Comparison of ENCODE assay signal across 8 cellular contexts in genomic region chr19:45862271-45862563, GRCh38. TPM values are rescaled to one million over a fixed set of nuclear protein-coding genes. Genes with fewer than 3 reads are reported as not detected.
DNase-seq lines count a peak whose midpoint lies in the region; ATAC-seq and TF ChIP-seq lines count a peak whose summit lies in the region.

No MANE protein-coding gene starts in this region.

- peaks cover 19 to 42% (median 28%) of the 10 kb centered on the region in 4 donors for H3K4me1 Mint-ChIP-seq in CD4-positive, alpha-beta memory T cell

- H3K79me2 ChIP-seq in OCI-LY7 (ENCODE audit: insufficient read depth, low read depth, low read length), result peaks cover 38% of the 10 kb centered on the region

- TF ChIP-seq CTCF in OCI-LY7 (conservative IDR thresholded peaks at IDR 0.05; ENCODE audit: low read length) (0 out of 2 replicates have a peak, but pooled peaks have one; percentile 23), epithelial cell of esophagus (IDR thresholded peaks at IDR 0.05; ENCODE audit: insufficient read depth, low read depth, low read length, missing control alignments) (no peak)

- BruUV-seq in OCI-LY7 (replicated peaks; lab: Mats Ljungman, UMichigan), result no TSS peak

- H3K36me3 ChIP-seq in CD4-positive, alpha-beta memory T cell (ENCODE audit: insufficient read depth, low read length), result peaks cover 10% of the 10 kb centered on the region
- peaks cover 31% of the 10 kb centered on the region for H3K36me3 ChIP-seq in OCI-LY7 (ENCODE audit: insufficient read depth, low read length)
- peaks cover 20% of the 10 kb centered on the region for H3K36me3 ChIP-seq in neuron (ENCODE audit: insufficient read depth, low read length)

- peak overlapping the region; percentile 88 to 100 (median 97) for H3K4me3 Mint-ChIP-seq in CD4-positive, alpha-beta memory T cell

- peak overlapping the region; percentile 78 for H3K4me2 ChIP-seq in OCI-LY7 (ENCODE audit: low read length)

- peaks cover 9 to 18% of the 10 kb centered on the region in 2 donors for H3K36me3 Mint-ChIP-seq in CD4-positive, alpha-beta memory T cell

- peaks cover 23% of the 10 kb centered on the region for H3K4me1 ChIP-seq in CD4-positive, alpha-beta memory T cell (ENCODE audit: insufficient read depth, low read length)
- H3K4me1 ChIP-seq in OCI-LY7 (ENCODE audit: insufficient read depth, low read length, poor library complexity, severe bottlenecking) (peaks cover 20% of the 10 kb centered on the region), neuron (ENCODE audit: insufficient read depth, low read length) (peaks cover 5% of the 10 kb centered on the region)

- peaks cover 1 to 6% of the 10 kb centered on the region in 2 donors for H3K27me3 Mint-ChIP-seq in CD4-positive, alpha-beta memory T cell

- H3K27me3 ChIP-seq in CD4-positive, alpha-beta memory T cell (ENCODE audit: insufficient read depth, low read length), result no peaks in the 10 kb centered on the region
- H3K27me3 ChIP-seq in neuron (ENCODE audit: insufficient read depth, low read length), result peaks cover 27% of the 10 kb centered on the region

- peak overlapping the region; percentile 85 for H3K27ac ChIP-seq in CD4-positive, alpha-beta memory T cell (ENCODE audit: low read depth, low read length)
- peak overlapping the region; percentile 83 for H3K27ac ChIP-seq in OCI-LY7 (ENCODE audit: low read depth, low read length, poor library complexity, severe bottlenecking)

- H3K4me3 ChIP-seq in CD4-positive, alpha-beta memory T cell (ENCODE audit: low read length in 2 of 2), result peak overlapping the region; percentile 66 to 84
- H3K4me3 ChIP-seq in OCI-LY7 (ENCODE audit: low read depth, low read length, poor library complexity, severe bottlenecking) (peak overlapping the region; percentile 82), epithelial cell of esophagus (ENCODE audit: low read length) (peak overlapping the region; percentile 99), neuron (ENCODE audit: low read length) (peak overlapping the region; percentile 69)

- peak overlapping the region; percentile 47; the same call in 1 of the 2 replicates for H2AFZ ChIP-seq in OCI-LY7 (ENCODE audit: low read length)
- H2AFZ ChIP-seq in neuron (ENCODE audit: low read depth, low read length), result peak overlapping the region; percentile 38

- H3K9me2 ChIP-seq in OCI-LY7 (ENCODE audit: insufficient read depth, low read length), result no peaks in the 10 kb centered on the region

- H3K27ac Mint-ChIP-seq in CD4-positive, alpha-beta memory T cell, result peak overlapping the region; percentile 68 to 100 (median 97)

- DNase-seq in CD4-positive, alpha-beta memory T cell, result no peak
- DNase-seq in OCI-LY7 (ENCODE audit: low spot score) (no peak), epithelial cell of esophagus (ENCODE audit: low read depth) (no peak), A172 (ENCODE audit: low spot score) (no peak), activated gamma-delta T cell treated with Interleukin-2 at 50 U/mL for 16 hours (no peak), NCI-H187 (lab: John Stamatoyannopoulos, UW) (no peak)

- H3K9me3 Mint-ChIP-seq in CD4-positive, alpha-beta memory T cell, result peaks cover 0 to 6% (median 0%) of the 10 kb centered on the region in 8 donors

- intact Hi-C loops in CD4-positive, alpha-beta memory T cell (cut with micrococcal nuclease), result loop anchor here (2.0 kb wide), 4 partner anchors 65 to 155 kb away; partner anchors contain the start of genes DMWD and FBXO46
- intact Hi-C loops in OCI-LY7 (cut with micrococcal nuclease; ENCODE audit: unreplicated experiment), result no loop called here

- no peak for ATAC-seq in HG03469 (IDR thresholded peaks at IDR 0.05; ENCODE audit: unreplicated experiment)

- no peaks in the 10 kb centered on the region for H3K9me3 ChIP-seq in CD4-positive, alpha-beta memory T cell (ENCODE audit: control insufficient read depth in 1 of 2, low read length in 2 of 2)
- H3K9me3 ChIP-seq in OCI-LY7 (ENCODE audit: low read length) (no peaks in the 10 kb centered on the region), neuron (ENCODE audit: low read length) (no peaks in the 10 kb centered on the region)

- POLR2A ChIA-PET in CD4-positive, alpha-beta memory T cell (lab: Charles Lee; ENCODE audit: partially characterized antibody), result interaction anchor here (0.7 to 3.7 kb wide), 6 partner anchors 12 to 684 kb away, joined by 3 to 47 read pairs (median 12); partner anchors contain the start of genes BLOC1S3, IRF2BP1, MYPOP and SIX5
- POLR2A ChIA-PET in OCI-LY7 (lab: Charles Lee), result no interaction called here

- H4K20me1 ChIP-seq in OCI-LY7 (ENCODE audit: insufficient read depth, low read length), result no peaks in the 10 kb centered on the region

- CTCF ChIA-PET in CD4-positive, alpha-beta memory T cell (lab: Charles Lee; ENCODE audit: partially characterized antibody), result interaction anchor here (2.0 to 4.3 kb wide), 2 partner anchors 21 to 46 kb away, joined by 6 to 38 read pairs; no protein-coding TSS in a partner anchor
- CTCF ChIA-PET in OCI-LY7 (lab: Charles Lee; ENCODE audit: unreplicated experiment), result no interaction called here

RNA-seq across cellular contexts. Expression of gene SYMPK, which starts 0.7 kb away (rescaled TPM):
- total RNA-seq in CD4-positive, alpha-beta memory T cell, result 10 to 100 TPM; 93.9 to 98.2 TPM
- 10 to 100 TPM in 1 of 2 donors, 1 to 10 TPM in 1; 6.0 to 17.5 TPM for polyA plus RNA-seq in CD4-positive, alpha-beta memory T cell
- total RNA-seq in OCI-LY7 (2014; rRNA removed; shearing (Covaris generic)), result 84.4 and 116 TPM in 2 replicates
- 118 and 133 TPM in 2 replicates for total RNA-seq in OCI-LY7 (2022)
- 18.6 and 25.5 TPM in 2 replicates for total RNA-seq in A172 (2014; rRNA removed; shearing (Covaris generic))

RNA-seq across cellular contexts. Expression of gene FOXA3, which starts 1.9 kb away (rescaled TPM):
- not detected for total RNA-seq in CD4-positive, alpha-beta memory T cell
- not detected for polyA plus RNA-seq in CD4-positive, alpha-beta memory T cell
- not detected in 2 replicates for total RNA-seq in OCI-LY7 (2014; rRNA removed; shearing (Covaris generic))
- 0.57 TPM in 1 of 2 replicates, not detected in the other for total RNA-seq in OCI-LY7 (2022)
- not detected in 2 replicates for total RNA-seq in A172 (2014; rRNA removed; shearing (Covaris generic))

RNA-seq across cellular contexts. Expression of gene IRF2BP1, which starts 23.7 kb away (rescaled TPM):
- total RNA-seq in CD4-positive, alpha-beta memory T cell, result 10 to 100 TPM; 33.7 to 35.8 TPM
- polyA plus RNA-seq in CD4-positive, alpha-beta memory T cell, result 1 to 10 TPM; 2.4 to 8.2 TPM
- total RNA-seq in OCI-LY7 (2014; rRNA removed; shearing (Covaris generic)), result 47.4 and 53.5 TPM in 2 replicates
- 25.4 and 30.9 TPM in 2 replicates for total RNA-seq in OCI-LY7 (2022)
- 16.2 and 24.6 TPM in 2 replicates for total RNA-seq in A172 (2014; rRNA removed; shearing (Covaris generic))

RNA-seq across cellular contexts. Expression of gene MYPOP, which starts 40.2 kb away (rescaled TPM):
- total RNA-seq in CD4-positive, alpha-beta memory T cell, result 10 to 100 TPM; 12.9 to 15.1 TPM
- polyA plus RNA-seq in CD4-positive, alpha-beta memory T cell, result under 1 TPM; 0.10 to 0.87 TPM
- 5.2 and 5.3 TPM in 2 replicates for total RNA-seq in OCI-LY7 (2014; rRNA removed; shearing (Covaris generic))
- total RNA-seq in OCI-LY7 (2022), result 15.6 and 16.1 TPM in 2 replicates
- total RNA-seq in A172 (2014; rRNA removed; shearing (Covaris generic)), result 0.48 and 1.1 TPM in 2 replicates

RNA-seq across cellular contexts. Expression of gene RSPH6A, which starts 47.1 kb away (rescaled TPM):
- total RNA-seq in CD4-positive, alpha-beta memory T cell, result under 1 TPM; 0.29 to 0.39 TPM
- polyA plus RNA-seq in CD4-positive, alpha-beta memory T cell, result not detected
- total RNA-seq in OCI-LY7 (2014; rRNA removed; shearing (Covaris generic)), result 0.16 and 0.21 TPM in 2 replicates
- 0.63 and 0.72 TPM in 2 replicates for total RNA-seq in OCI-LY7 (2022)
- total RNA-seq in A172 (2014; rRNA removed; shearing (Covaris generic)), result not detected in 2 replicates
